22 cellular contexts compared by ENCODE assay signal in the genomic region with DNA sequence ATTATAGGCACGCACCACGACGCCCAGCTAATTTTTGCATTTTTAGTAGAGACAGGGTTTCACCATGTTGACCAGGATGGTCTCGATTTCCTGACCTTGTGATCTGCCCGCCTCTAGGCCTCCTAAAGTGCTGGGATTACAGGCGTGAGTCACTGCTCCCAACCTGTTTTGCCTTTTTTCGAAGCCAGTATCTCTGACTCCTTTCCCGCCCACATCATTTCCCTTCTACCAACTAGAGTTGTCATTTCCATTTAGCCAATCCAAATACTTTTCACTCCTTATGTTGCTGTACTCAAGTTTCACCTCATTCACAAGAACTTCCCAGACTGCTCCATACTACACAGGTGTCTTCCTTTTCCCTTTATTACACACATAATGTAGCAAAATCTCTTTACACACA.
"Had no signal": no experiment of that assay in that cellular context is flagged by ENCODE, and none has a peak within 500 bp of the region (broad histone marks: within the 10 kb centered on the region; RNA-seq: fewer than 3 reads in every experiment).

No MANE protein-coding gene starts in this region.

- ATAC-seq: activated naive CD4-positive, alpha-beta T cell treated with anti-CD3 and anti-CD28 coated beads, Interleukin-2, amount 50 U/mL, for 72 hours; activated naive CD8-positive, alpha-beta T cell treated with anti-CD3 and anti-CD28 coated beads, Interleukin-2, amount 50 U/mL, for 24 hours; activated T-cell treated with anti-CD3 and anti-CD28 coated beads, Interleukin-2, amount 50 U/mL, for 4 hours; T-cell had no signal

- H3K4me3 ChIP-seq: SK-N-MC had no signal

- DNase-seq: activated B cell treated with CpG ODN at 0.5 μM for 24 hours; activated CD4-positive, alpha-beta memory T cell treated with anti-CD3 and anti-CD28 coated beads for 36 hours; activated CD4-positive, alpha-beta T cell treated with anti-CD3 and anti-CD28 coated beads, Interleukin-2, amount 10 ng/mL, durations not matched to agents 7 days and 5 days; activated CD8-positive, alpha-beta memory T cell treated with anti-CD3 and anti-CD28 coated beads for 24 hours; activated effector memory CD4-positive, alpha-beta T cell treated with anti-CD3 and anti-CD28 coated beads, Interleukin-2, amount 50 U/mL, for 16 hours; activated naive CD4-positive, alpha-beta T cell treated with Interleukin-2 at 50 U/mL for 16 hours; activated naive CD8-positive, alpha-beta T cell treated with anti-CD3 and anti-CD28 coated beads, Interleukin-2, amount 50 U/mL, for 24 hours; activated T-cell treated with anti-CD3 and anti-CD28 coated beads, Interleukin-2, amount 50 U/mL, for 4 hours; amniotic stem cell; Karpas-422; NCI-H1105 treated with DMSO at 0.1 percent for 48 hours; NCI-H1436 treated with DMSO at 0.1 percent for 48 hours; NCI-H1930; NCI-H510A treated with DMSO at 0.1 percent for 48 hours; NCI-H69; T-cell; T-helper 2 cell; T1000 had no signal

- FAIRE-seq: astrocyte, TTC549 had no signal

- H3K27ac ChIP-seq: SK-N-MC had no signal
